In genomic region chr11:68692115-68692514, GRCh38 we compare ENCODE assay signal across 22 cellular contexts. TPM values are rescaled to one million over a fixed set of nuclear protein-coding genes. Genes with fewer than 3 reads are reported as not detected.
"Had no signal": no experiment of that assay in that cellular context is flagged by ENCODE, and none has a peak within 500 bp of the region (broad histone marks: within the 10 kb centered on the region; RNA-seq: fewer than 3 reads in every experiment).

No MANE protein-coding gene starts in this region.

- H3K4me1 Mint-ChIP-seq: stimulated activated memory B cell treated with anti-CD40 and anti-IgM and Interleukin-4, amounts not matched to agents 10 μg/mL and 1 μg/mL and 100 μg/mL, for 72 hours had no signal

- H3K9me3 ChIP-seq: gastrocnemius medialis, pancreas, testis had no signal

- ATAC-seq: effector memory CD8-positive, alpha-beta T cell; gastrocnemius medialis; left lobe of liver; naive thymus-derived CD8-positive, alpha-beta T cell; pancreas; sciatic nerve; stimulated activated memory B cell treated with anti-CD40 and anti-IgM and Interleukin-4, amounts not matched to agents 10 μg/mL and 1 μg/mL and 100 μg/mL, for 72 hours; stimulated activated naive CD8-positive, alpha-beta T cell treated with anti-CD3 and anti-CD28 coated beads, Interleukin-15, Interleukin-2, amounts not matched to agents 100 U/mL and 50 U/mL, for 24 hours had no signal

- H3K9me3 Mint-ChIP-seq: effector memory CD8-positive, alpha-beta T cell; type B pancreatic cell had no signal

- H3K4me3 Mint-ChIP-seq: effector memory CD8-positive, alpha-beta T cell; nephron progenitor cell; stimulated activated memory B cell treated with anti-CD40 and anti-IgM and Interleukin-4, amounts not matched to agents 10 μg/mL and 1 μg/mL and 100 μg/mL, for 72 hours; type B pancreatic cell had no signal

- H3K27ac Mint-ChIP-seq: nephron progenitor cell; stimulated activated memory B cell treated with anti-CD40 and anti-IgM and Interleukin-4, amounts not matched to agents 10 μg/mL and 1 μg/mL and 100 μg/mL, for 72 hours; type B pancreatic cell had no signal

- H3K36me3 Mint-ChIP-seq: stimulated activated memory B cell treated with anti-CD40 and anti-IgM and Interleukin-4, amounts not matched to agents 10 μg/mL and 1 μg/mL and 100 μg/mL, for 72 hours; type B pancreatic cell had no signal

- H3K36me3 ChIP-seq: gastrocnemius medialis, pancreas, spleen, tibial artery had no signal

- H3K4me1 ChIP-seq: gastrocnemius medialis, pancreas, testis, tibial artery had no signal

- H3K27me3 ChIP-seq: pancreas, testis had no signal

- H3K27ac ChIP-seq: coronary artery, gastrocnemius medialis, pancreas, spleen, testis, tibial artery had no signal

- DNase-seq: effector memory CD8-positive, alpha-beta T cell; gastrocnemius medialis; mesenchymal stem cell; naive thymus-derived CD8-positive, alpha-beta T cell; nephron progenitor cell; occipital lobe; pancreas; spleen; stimulated activated CD4-positive, alpha-beta T cell treated with anti-CD3 and anti-CD28 coated beads, Interleukin-4, amount 100 ng/mL, for 4 hours; stimulated activated naive CD8-positive, alpha-beta T cell treated with anti-CD3 and anti-CD28 coated beads, Interleukin-15, Interleukin-2, amounts not matched to agents 100 U/mL and 50 U/mL, for 24 hours; substantia nigra; testis; tibial artery had no signal

- H3K4me3 ChIP-seq: coronary artery, gastrocnemius medialis, pancreas, spleen, testis, tibial artery had no signal

- FAIRE-seq: kidney, pancreas had no signal

RNA-seq across cellular contexts. Expression of gene GAL, which starts 7.8 kb away (rescaled TPM):
- total RNA-seq: fibroblast of villous mesenchyme; gastrocnemius medialis; myocyte; naive thymus-derived CD8-positive, alpha-beta T cell; occipital lobe; sciatic nerve; spleen had no signal
- polyA plus RNA-seq: naive thymus-derived CD8-positive, alpha-beta T cell; spleen had no signal

RNA-seq across cellular contexts. Expression of gene TESMIN, which starts 59.2 kb away (rescaled TPM):
- total RNA-seq: myocyte, skeletal muscle tissue had no signal
